10 cellular contexts compared by ENCODE assay signal in genomic region chr12:49962861-49963765, GRCh38. TPM values are rescaled to one million over a fixed set of nuclear protein-coding genes. Genes with fewer than 3 reads are reported as not detected.
DNase-seq lines count a peak whose midpoint lies in the region; ATAC-seq, FAIRE-seq and TF ChIP-seq lines count a peak whose summit lies in the region.
"Had no signal": no experiment of that assay in that cellular context is flagged by ENCODE, and none has a peak within 500 bp of the region (broad histone marks: within the 10 kb centered on the region; RNA-seq: fewer than 3 reads in every experiment).

No MANE protein-coding gene starts in this region.

- no peak overlapping the region for H3K4me3 ChIP-seq in pancreas

- TF ChIP-seq CTCF in pancreas (IDR thresholded peaks at IDR 0.05): no peak

- ATAC-seq in esophagus mucosa (peak; percentile 59), pancreas (peak; percentile 68 to 77 (median 72)), GM21390 (IDR thresholded peaks at IDR 0.05; ENCODE audit: unreplicated experiment) (no peak), GM18517 (IDR thresholded peaks at IDR 0.05; ENCODE audit: unreplicated experiment) (no peak), GM19397 (IDR thresholded peaks at IDR 0.05; ENCODE audit: unreplicated experiment) (no peak)

- WGBS in pancreas, 2 donors: 47 to 48% methylated on average over 21 of the region's 21 CpGs

- intact Hi-C loops in pancreas (cut with DNase I): no loop called here

- peaks cover 6 to 11% (median 9%) of the 10 kb centered on the region in 3 donors for H3K4me1 ChIP-seq in pancreas

- H3K9me3 ChIP-seq in pancreas: no peaks in the 10 kb centered on the region

- no peak for FAIRE-seq in pancreas (lab: Jason Lieb, UNC)
- FAIRE-seq: colon had no signal

- DNase-seq in DMS79 treated with DMSO at 0.1 percent for 48 hours (lab: John Stamatoyannopoulos, UW) (peak; percentile 49), NCI-H460 (ENCODE audit: extremely low read depth, low read depth) (peak; percentile 36), pancreas (peak; percentile 85 to 97 (median 94)), cerebellar nuclear complex (lab: John Stamatoyannopoulos, UW) (no peak)

- H3K27ac ChIP-seq in pancreas: peak overlapping the region in 2 of 4 donors; percentile 55 to 62

- H3K27me3 ChIP-seq in pancreas: peaks cover 0 to 8% (median 0%) of the 10 kb centered on the region in 4 donors

- H3K36me3 ChIP-seq in pancreas: no peaks in the 10 kb centered on the region

RNA-seq across cellular contexts. Expression of gene AQP5, which starts 1.4 kb away (rescaled TPM):
- total RNA-seq in NCI-H460 (2014; rRNA removed; shearing (Covaris generic)): not detected in 2 replicates
- not detected in 2 replicates for polyA plus RNA-seq in NCI-H460 (2014; cell fraction: nucleus; rRNA removed)
- 1.3 TPM for total RNA-seq in esophagus mucosa
- 1 to 10 TPM in 2 of 6 donors, under 1 TPM in 4; 0.41 to 2.6 (median 0.91) TPM for total RNA-seq in pancreas
- polyA plus RNA-seq in pancreas: 1 to 10 TPM; 2.5 to 2.8 TPM
- total RNA-seq: lung microvascular endothelial cell had no signal

RNA-seq across cellular contexts. Expression of gene AQP6, which starts 9.6 kb away (rescaled TPM):
- total RNA-seq in NCI-H460 (2014; rRNA removed; shearing (Covaris generic)): 0.17 and 0.32 TPM in 2 replicates
- 0.54 and 0.68 TPM in 2 replicates for polyA plus RNA-seq in NCI-H460 (2014; cell fraction: nucleus; rRNA removed)
- total RNA-seq in esophagus mucosa (not detected), pancreas (under 1 TPM in 2 of 6 donors, not detected in 4; 0.06 to 0.09 TPM)
- under 1 TPM; 0.19 to 0.31 TPM for polyA plus RNA-seq in pancreas
- total RNA-seq: lung microvascular endothelial cell had no signal

RNA-seq across cellular contexts. Expression of gene AQP2, which starts 12.6 kb away (rescaled TPM):
- not detected in 2 replicates for total RNA-seq in NCI-H460 (2014; rRNA removed; shearing (Covaris generic))
- polyA plus RNA-seq in NCI-H460 (2014; cell fraction: nucleus; rRNA removed): not detected in 2 replicates
- total RNA-seq in esophagus mucosa: not detected
- total RNA-seq in pancreas: under 1 TPM in 2 of 6 donors, not detected in 4; 0.06 to 0.12 TPM
- under 1 TPM in 1 of 2 donors, not detected in 1; 0.31 TPM for polyA plus RNA-seq in pancreas
- total RNA-seq: lung microvascular endothelial cell had no signal

RNA-seq across cellular contexts. Expression of gene FAIM2, which starts 59.4 kb away (rescaled TPM):
- total RNA-seq in NCI-H460 (2014; rRNA removed; shearing (Covaris generic)): 0.06 and 0.45 TPM in 2 replicates
- not detected in 2 replicates for polyA plus RNA-seq in NCI-H460 (2014; cell fraction: nucleus; rRNA removed)
- total RNA-seq in esophagus mucosa (0.04 TPM), pancreas (1 to 10 TPM in 1 of 6 donors, under 1 TPM in 5; 0.14 to 2.1 (median 0.27) TPM)
- 1 to 10 TPM in 1 of 2 donors, under 1 TPM in 1; 0.84 to 1.5 TPM for polyA plus RNA-seq in pancreas
- total RNA-seq: lung microvascular endothelial cell had no signal

Comparison
In these comparisons a context has a peak if more than half of its experiments do, and no peak if none do; other contexts are left out.
1. DNase-seq: peak in DMS79 treated with DMSO at 0.1 percent for 48 hours (single experiment), NCI-H460 (single experiment) and pancreas (6 of 6); none in cerebellar nuclear complex (0 of 2).
2. ATAC-seq: peak in esophagus mucosa (single experiment) and pancreas (4 of 4); none in GM21390 (single experiment), GM18517 (single experiment) and GM19397 (single experiment).